In the genomic region with DNA sequence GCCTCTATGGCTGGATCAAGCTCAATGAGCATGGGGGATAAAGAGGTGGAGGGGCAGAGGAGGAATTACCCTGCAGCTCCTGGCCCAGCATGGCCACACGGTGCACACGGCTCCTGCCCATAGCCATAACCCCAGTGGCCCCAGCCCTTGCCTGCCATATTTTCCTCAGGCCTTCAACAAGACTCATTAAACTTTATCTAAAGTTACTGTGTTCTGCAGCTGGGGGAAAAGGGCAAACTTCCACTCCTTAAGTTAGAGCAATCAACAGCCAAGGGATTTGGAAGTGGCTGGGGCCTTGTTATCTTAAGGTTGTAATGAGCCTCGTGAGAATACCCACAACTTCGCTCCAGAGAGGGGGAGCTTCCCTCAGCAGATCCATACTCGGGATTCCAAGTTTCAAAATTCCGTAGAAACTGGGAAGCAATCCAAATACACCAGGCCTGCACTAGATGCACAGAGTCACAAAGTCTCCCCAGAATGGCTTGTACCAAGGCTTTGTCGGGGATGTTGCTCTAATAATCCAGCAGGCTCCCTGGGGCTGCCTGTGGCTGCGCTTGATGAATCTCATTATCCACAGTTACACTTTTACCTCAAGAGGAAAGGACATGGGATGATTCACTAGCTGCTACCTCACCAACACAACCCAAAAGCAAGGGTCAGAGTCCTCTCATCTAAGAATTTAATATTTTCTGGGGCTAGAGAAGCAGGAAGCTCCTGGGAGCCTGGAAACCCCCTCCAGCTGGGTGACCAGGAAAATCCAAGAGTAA, we compare ENCODE assay signal across 2 cellular contexts.
A peak's percentile ranks its signal among the peaks of the same experiment; 100 is the strongest.
TF ChIP-seq lines count a peak whose summit lies in the region.

No MANE protein-coding gene starts in this region.

TF ChIP-seq in HepG2, 621 proteins besides CTCF, POLR2A, EP300 and RAD21:
- no peak for TF ChIP-seq SMAD1 (CRISPR knock-in tag; IDR thresholded peaks at IDR 0.05; ENCODE audit: borderline replicate concordance, low read depth)
- no peak for TF ChIP-seq CBX5 (CRISPR knock-in tag; IDR thresholded peaks at IDR 0.05; ENCODE audit: borderline replicate concordance)
- no peak for TF ChIP-seq FOXJ3 (CRISPR knock-in tag; IDR thresholded peaks at IDR 0.05; ENCODE audit: borderline replicate concordance)
- TF ChIP-seq, protein P1, sequence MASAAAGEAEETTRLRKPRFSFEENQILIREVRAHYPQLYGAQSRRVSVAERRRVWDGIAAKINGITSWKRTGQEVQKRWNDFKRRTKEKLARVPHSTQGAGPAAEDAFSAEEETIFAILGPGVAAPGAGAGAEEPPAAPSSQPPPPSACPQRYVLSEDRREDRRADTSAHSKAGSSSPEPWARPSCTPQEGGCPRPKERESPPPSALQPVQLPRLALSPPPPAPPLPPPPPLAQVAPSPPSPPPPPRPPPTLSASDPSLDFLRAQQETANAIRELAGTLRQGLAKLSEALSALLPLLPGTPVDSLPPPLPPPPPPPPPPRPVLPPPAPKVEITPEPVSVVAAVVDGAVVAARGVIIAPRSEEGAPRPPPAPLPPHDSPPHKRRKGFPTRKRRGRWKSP (CRISPR knock-in tag; IDR thresholded peaks at IDR 0.05): no peak
- TF ChIP-seq ZNF260 (CRISPR knock-in tag; IDR thresholded peaks at IDR 0.05; ENCODE audit: borderline replicate concordance, low read depth): no peak
- TF ChIP-seq, protein P2, sequence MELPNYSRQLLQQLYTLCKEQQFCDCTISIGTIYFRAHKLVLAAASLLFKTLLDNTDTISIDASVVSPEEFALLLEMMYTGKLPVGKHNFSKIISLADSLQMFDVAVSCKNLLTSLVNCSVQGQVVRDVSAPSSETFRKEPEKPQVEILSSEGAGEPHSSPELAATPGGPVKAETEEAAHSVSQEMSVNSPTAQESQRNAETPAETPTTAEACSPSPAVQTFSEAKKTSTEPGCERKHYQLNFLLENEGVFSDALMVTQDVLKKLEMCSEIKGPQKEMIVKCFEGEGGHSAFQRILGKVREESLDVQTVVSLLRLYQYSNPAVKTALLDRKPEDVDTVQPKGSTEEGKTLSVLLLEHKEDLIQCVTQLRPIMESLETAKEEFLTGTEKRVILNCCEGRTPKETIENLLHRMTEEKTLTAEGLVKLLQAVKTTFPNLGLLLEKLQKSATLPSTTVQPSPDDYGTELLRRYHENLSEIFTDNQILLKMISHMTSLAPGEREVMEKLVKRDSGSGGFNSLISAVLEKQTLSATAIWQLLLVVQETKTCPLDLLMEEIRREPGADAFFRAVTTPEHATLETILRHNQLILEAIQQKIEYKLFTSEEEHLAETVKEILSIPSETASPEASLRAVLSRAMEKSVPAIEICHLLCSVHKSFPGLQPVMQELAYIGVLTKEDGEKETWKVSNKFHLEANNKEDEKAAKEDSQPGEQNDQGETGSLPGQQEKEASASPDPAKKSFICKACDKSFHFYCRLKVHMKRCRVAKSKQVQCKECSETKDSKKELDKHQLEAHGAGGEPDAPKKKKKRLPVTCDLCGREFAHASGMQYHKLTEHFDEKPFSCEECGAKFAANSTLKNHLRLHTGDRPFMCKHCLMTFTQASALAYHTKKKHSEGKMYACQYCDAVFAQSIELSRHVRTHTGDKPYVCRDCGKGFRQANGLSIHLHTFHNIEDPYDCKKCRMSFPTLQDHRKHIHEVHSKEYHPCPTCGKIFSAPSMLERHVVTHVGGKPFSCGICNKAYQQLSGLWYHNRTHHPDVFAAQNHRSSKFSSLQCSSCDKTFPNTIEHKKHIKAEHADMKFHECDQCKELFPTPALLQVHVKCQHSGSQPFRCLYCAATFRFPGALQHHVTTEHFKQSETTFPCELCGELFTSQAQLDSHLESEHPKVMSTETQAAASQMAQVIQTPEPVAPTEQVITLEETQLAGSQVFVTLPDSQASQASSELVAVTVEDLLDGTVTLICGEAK (IDR thresholded peaks at IDR 0.05): no peak
- TF ChIP-seq, protein P2 (CRISPR knock-in tag; IDR thresholded peaks at IDR 0.05): peak; percentile 45; the same call in 1 of the 2 replicates
- TF ChIP-seq SYNCRIP (IDR thresholded peaks at IDR 0.05; ENCODE audit: insufficient read depth, low read depth, low read length): no peak

TF ChIP-seq in endothelial cell of umbilical vein, 7 proteins besides CTCF, POLR2A, EP300 and RAD21:
- TF ChIP-seq, protein P3, sequence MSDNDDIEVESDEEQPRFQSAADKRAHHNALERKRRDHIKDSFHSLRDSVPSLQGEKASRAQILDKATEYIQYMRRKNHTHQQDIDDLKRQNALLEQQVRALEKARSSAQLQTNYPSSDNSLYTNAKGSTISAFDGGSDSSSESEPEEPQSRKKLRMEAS (IDR thresholded peaks at IDR 0.05; ENCODE audit: insufficient read depth, insufficient read length): no peak
- TF ChIP-seq FOS (IDR thresholded peaks at IDR 0.05; ENCODE audit: borderline replicate concordance, insufficient read depth, low read length): no peak
- no peak for TF ChIP-seq MYC (IDR thresholded peaks at IDR 0.05; ENCODE audit: low read depth, low read length)
- no peak for TF ChIP-seq EZH2 (IDR thresholded peaks at IDR 0.05; ENCODE audit: borderline replicate concordance, low read depth, low read length, severe bottlenecking)
- TF ChIP-seq JUN (IDR thresholded peaks at IDR 0.05; ENCODE audit: borderline replicate concordance, insufficient read depth, insufficient read length, low read depth): no peak
- TF ChIP-seq POLR2AphosphoS5 (IDR thresholded peaks at IDR 0.05; ENCODE audit: insufficient read depth, low read depth, low read length): no peak
- TF ChIP-seq GATA2 (IDR thresholded peaks at IDR 0.05; ENCODE audit: insufficient read depth, insufficient read length, low read depth, low read length): no peak
